ENCODE assay signal across 1 cellular context in the genomic region with DNA sequence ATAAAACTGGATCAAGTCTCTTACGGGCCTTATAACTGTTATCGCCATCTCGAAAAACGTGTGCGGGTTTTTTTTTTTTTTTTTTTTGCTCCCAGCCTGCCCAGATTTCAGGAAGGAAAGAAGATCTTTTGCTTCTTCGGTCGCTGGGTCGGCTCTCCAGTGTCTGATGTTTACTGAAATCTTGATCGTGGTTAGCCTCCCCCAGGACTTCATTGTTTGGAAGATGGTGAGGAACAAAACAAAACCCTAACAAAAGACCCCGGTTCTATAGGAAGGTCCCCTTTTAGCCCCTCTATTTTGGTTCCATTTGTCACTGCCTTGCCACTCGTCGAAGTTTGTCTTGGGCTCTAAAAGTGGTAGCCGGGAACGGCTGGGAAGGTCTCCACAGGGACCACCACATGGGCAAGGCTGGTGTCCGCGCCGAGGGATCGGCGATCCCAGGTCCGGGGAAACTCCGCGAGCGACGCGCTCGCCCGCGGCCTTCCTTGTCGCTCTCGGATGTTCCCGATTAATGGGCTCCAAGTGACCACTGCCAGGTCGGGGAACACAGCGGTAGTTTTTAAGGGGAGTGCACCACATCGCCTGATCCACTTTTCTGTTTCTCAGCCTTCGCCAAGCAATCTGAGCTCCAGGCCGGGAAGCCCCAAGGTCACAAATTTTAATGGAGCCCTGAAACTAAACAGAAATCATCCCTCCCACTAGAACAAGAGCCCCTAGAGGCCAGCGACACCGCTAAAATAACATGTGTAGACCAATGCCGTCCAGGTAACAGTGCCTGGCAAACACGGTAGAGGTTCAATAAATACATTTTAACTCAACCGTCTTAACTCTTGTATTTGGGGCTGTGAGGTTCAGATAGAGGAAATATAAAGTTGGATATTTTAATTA.
A peak's percentile ranks its signal among the peaks of the same experiment; 100 is the strongest.
TF ChIP-seq lines count a peak whose summit lies in the region.

No MANE protein-coding gene starts in this region.

TF ChIP-seq in WTC11, 78 proteins besides CTCF, POLR2A, EP300 and RAD21 (continued from another document and continues in another):
- TF ChIP-seq, protein P1, sequence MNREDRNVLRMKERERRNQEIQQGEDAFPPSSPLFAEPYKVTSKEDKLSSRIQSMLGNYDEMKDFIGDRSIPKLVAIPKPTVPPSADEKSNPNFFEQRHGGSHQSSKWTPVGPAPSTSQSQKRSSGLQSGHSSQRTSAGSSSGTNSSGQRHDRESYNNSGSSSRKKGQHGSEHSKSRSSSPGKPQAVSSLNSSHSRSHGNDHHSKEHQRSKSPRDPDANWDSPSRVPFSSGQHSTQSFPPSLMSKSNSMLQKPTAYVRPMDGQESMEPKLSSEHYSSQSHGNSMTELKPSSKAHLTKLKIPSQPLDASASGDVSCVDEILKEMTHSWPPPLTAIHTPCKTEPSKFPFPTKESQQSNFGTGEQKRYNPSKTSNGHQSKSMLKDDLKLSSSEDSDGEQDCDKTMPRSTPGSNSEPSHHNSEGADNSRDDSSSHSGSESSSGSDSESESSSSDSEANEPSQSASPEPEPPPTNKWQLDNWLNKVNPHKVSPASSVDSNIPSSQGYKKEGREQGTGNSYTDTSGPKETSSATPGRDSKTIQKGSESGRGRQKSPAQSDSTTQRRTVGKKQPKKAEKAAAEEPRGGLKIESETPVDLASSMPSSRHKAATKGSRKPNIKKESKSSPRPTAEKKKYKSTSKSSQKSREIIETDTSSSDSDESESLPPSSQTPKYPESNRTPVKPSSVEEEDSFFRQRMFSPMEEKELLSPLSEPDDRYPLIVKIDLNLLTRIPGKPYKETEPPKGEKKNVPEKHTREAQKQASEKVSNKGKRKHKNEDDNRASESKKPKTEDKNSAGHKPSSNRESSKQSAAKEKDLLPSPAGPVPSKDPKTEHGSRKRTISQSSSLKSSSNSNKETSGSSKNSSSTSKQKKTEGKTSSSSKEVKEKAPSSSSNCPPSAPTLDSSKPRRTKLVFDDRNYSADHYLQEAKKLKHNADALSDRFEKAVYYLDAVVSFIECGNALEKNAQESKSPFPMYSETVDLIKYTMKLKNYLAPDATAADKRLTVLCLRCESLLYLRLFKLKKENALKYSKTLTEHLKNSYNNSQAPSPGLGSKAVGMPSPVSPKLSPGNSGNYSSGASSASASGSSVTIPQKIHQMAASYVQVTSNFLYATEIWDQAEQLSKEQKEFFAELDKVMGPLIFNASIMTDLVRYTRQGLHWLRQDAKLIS (CRISPR knock-in tag; IDR thresholded peaks at IDR 0.05; ENCODE audit: borderline replicate concordance), result no peak
- no peak for TF ChIP-seq TP53 (CRISPR knock-in tag; IDR thresholded peaks at IDR 0.05)
- TF ChIP-seq, protein P2, sequence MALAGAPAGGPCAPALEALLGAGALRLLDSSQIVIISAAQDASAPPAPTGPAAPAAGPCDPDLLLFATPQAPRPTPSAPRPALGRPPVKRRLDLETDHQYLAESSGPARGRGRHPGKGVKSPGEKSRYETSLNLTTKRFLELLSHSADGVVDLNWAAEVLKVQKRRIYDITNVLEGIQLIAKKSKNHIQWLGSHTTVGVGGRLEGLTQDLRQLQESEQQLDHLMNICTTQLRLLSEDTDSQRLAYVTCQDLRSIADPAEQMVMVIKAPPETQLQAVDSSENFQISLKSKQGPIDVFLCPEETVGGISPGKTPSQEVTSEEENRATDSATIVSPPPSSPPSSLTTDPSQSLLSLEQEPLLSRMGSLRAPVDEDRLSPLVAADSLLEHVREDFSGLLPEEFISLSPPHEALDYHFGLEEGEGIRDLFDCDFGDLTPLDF (CRISPR knock-in tag; IDR thresholded peaks at IDR 0.05), result no peak
- no peak for TF ChIP-seq ZNF317 (CRISPR knock-in tag; IDR thresholded peaks at IDR 0.05; ENCODE audit: borderline replicate concordance, low read depth)
- TF ChIP-seq GRHL2 (CRISPR knock-in tag; IDR thresholded peaks at IDR 0.05; ENCODE audit: insufficient replicate concordance, severe bottlenecking), result no peak
- no peak for TF ChIP-seq FOXK1 (CRISPR knock-in tag; IDR thresholded peaks at IDR 0.05)
- no peak for TF ChIP-seq TCF7 (CRISPR knock-in tag; IDR thresholded peaks at IDR 0.05; ENCODE audit: low read depth)
- TF ChIP-seq, protein P3, sequence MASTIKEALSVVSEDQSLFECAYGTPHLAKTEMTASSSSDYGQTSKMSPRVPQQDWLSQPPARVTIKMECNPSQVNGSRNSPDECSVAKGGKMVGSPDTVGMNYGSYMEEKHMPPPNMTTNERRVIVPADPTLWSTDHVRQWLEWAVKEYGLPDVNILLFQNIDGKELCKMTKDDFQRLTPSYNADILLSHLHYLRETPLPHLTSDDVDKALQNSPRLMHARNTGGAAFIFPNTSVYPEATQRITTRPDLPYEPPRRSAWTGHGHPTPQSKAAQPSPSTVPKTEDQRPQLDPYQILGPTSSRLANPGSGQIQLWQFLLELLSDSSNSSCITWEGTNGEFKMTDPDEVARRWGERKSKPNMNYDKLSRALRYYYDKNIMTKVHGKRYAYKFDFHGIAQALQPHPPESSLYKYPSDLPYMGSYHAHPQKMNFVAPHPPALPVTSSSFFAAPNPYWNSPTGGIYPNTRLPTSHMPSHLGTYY (CRISPR knock-in tag; IDR thresholded peaks at IDR 0.05), result no peak
- no peak for TF ChIP-seq GABPB1 (CRISPR knock-in tag; IDR thresholded peaks at IDR 0.05)
- no peak for TF ChIP-seq CREB1 (CRISPR knock-in tag; IDR thresholded peaks at IDR 0.05)
- TF ChIP-seq ZNF121 (CRISPR knock-in tag; IDR thresholded peaks at IDR 0.05), result no peak
- no peak for TF ChIP-seq NR3C1 (CRISPR knock-in tag; conservative IDR thresholded peaks at IDR 0.05; ENCODE audit: low read depth)
- no peak for TF ChIP-seq ZNF219 (CRISPR knock-in tag; IDR thresholded peaks at IDR 0.05; ENCODE audit: borderline replicate concordance)
- TF ChIP-seq, protein P4, sequence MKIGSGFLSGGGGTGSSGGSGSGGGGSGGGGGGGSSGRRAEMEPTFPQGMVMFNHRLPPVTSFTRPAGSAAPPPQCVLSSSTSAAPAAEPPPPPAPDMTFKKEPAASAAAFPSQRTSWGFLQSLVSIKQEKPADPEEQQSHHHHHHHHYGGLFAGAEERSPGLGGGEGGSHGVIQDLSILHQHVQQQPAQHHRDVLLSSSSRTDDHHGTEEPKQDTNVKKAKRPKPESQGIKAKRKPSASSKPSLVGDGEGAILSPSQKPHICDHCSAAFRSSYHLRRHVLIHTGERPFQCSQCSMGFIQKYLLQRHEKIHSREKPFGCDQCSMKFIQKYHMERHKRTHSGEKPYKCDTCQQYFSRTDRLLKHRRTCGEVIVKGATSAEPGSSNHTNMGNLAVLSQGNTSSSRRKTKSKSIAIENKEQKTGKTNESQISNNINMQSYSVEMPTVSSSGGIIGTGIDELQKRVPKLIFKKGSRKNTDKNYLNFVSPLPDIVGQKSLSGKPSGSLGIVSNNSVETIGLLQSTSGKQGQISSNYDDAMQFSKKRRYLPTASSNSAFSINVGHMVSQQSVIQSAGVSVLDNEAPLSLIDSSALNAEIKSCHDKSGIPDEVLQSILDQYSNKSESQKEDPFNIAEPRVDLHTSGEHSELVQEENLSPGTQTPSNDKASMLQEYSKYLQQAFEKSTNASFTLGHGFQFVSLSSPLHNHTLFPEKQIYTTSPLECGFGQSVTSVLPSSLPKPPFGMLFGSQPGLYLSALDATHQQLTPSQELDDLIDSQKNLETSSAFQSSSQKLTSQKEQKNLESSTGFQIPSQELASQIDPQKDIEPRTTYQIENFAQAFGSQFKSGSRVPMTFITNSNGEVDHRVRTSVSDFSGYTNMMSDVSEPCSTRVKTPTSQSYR (CRISPR knock-in tag; IDR thresholded peaks at IDR 0.05), result no peak
- TF ChIP-seq, protein P5, sequence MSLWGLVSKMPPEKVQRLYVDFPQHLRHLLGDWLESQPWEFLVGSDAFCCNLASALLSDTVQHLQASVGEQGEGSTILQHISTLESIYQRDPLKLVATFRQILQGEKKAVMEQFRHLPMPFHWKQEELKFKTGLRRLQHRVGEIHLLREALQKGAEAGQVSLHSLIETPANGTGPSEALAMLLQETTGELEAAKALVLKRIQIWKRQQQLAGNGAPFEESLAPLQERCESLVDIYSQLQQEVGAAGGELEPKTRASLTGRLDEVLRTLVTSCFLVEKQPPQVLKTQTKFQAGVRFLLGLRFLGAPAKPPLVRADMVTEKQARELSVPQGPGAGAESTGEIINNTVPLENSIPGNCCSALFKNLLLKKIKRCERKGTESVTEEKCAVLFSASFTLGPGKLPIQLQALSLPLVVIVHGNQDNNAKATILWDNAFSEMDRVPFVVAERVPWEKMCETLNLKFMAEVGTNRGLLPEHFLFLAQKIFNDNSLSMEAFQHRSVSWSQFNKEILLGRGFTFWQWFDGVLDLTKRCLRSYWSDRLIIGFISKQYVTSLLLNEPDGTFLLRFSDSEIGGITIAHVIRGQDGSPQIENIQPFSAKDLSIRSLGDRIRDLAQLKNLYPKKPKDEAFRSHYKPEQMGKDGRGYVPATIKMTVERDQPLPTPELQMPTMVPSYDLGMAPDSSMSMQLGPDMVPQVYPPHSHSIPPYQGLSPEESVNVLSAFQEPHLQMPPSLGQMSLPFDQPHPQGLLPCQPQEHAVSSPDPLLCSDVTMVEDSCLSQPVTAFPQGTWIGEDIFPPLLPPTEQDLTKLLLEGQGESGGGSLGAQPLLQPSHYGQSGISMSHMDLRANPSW (CRISPR knock-in tag; conservative IDR thresholded peaks at IDR 0.05; ENCODE audit: low read depth), result no peak
- TF ChIP-seq, protein P6, sequence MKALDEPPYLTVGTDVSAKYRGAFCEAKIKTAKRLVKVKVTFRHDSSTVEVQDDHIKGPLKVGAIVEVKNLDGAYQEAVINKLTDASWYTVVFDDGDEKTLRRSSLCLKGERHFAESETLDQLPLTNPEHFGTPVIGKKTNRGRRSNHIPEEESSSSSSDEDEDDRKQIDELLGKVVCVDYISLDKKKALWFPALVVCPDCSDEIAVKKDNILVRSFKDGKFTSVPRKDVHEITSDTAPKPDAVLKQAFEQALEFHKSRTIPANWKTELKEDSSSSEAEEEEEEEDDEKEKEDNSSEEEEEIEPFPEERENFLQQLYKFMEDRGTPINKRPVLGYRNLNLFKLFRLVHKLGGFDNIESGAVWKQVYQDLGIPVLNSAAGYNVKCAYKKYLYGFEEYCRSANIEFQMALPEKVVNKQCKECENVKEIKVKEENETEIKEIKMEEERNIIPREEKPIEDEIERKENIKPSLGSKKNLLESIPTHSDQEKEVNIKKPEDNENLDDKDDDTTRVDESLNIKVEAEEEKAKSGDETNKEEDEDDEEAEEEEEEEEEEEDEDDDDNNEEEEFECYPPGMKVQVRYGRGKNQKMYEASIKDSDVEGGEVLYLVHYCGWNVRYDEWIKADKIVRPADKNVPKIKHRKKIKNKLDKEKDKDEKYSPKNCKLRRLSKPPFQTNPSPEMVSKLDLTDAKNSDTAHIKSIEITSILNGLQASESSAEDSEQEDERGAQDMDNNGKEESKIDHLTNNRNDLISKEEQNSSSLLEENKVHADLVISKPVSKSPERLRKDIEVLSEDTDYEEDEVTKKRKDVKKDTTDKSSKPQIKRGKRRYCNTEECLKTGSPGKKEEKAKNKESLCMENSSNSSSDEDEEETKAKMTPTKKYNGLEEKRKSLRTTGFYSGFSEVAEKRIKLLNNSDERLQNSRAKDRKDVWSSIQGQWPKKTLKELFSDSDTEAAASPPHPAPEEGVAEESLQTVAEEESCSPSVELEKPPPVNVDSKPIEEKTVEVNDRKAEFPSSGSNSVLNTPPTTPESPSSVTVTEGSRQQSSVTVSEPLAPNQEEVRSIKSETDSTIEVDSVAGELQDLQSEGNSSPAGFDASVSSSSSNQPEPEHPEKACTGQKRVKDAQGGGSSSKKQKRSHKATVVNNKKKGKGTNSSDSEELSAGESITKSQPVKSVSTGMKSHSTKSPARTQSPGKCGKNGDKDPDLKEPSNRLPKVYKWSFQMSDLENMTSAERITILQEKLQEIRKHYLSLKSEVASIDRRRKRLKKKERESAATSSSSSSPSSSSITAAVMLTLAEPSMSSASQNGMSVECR (CRISPR knock-in tag; IDR thresholded peaks at IDR 0.05; ENCODE audit: borderline replicate concordance), result 0 out of 2 replicates have a peak, but pooled peaks have one; percentile 39
- 0 out of 2 replicates have a peak, but pooled peaks have one; percentile 22 for TF ChIP-seq JAZF1 (CRISPR knock-in tag; IDR thresholded peaks at IDR 0.05)
- no peak for TF ChIP-seq TEAD4 (CRISPR knock-in tag; IDR thresholded peaks at IDR 0.05)
- TF ChIP-seq, protein P7, sequence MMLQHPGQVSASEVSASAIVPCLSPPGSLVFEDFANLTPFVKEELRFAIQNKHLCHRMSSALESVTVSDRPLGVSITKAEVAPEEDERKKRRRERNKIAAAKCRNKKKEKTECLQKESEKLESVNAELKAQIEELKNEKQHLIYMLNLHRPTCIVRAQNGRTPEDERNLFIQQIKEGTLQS (CRISPR knock-in tag; conservative IDR thresholded peaks at IDR 0.05), result no peak
- TF ChIP-seq ELF4 (CRISPR knock-in tag; IDR thresholded peaks at IDR 0.05; ENCODE audit: low read depth), result no peak
- TF ChIP-seq ETV6 (CRISPR knock-in tag; IDR thresholded peaks at IDR 0.05), result 0 out of 2 replicates have a peak, but pooled peaks have one; percentile 18
- no peak for TF ChIP-seq ZNF423 (CRISPR knock-in tag; IDR thresholded peaks at IDR 0.05)
- no peak for TF ChIP-seq SMAD3 (CRISPR knock-in tag; IDR thresholded peaks at IDR 0.05; ENCODE audit: borderline replicate concordance)
- no peak for TF ChIP-seq ATF1 (CRISPR knock-in tag; IDR thresholded peaks at IDR 0.05)
- TF ChIP-seq, protein P8, sequence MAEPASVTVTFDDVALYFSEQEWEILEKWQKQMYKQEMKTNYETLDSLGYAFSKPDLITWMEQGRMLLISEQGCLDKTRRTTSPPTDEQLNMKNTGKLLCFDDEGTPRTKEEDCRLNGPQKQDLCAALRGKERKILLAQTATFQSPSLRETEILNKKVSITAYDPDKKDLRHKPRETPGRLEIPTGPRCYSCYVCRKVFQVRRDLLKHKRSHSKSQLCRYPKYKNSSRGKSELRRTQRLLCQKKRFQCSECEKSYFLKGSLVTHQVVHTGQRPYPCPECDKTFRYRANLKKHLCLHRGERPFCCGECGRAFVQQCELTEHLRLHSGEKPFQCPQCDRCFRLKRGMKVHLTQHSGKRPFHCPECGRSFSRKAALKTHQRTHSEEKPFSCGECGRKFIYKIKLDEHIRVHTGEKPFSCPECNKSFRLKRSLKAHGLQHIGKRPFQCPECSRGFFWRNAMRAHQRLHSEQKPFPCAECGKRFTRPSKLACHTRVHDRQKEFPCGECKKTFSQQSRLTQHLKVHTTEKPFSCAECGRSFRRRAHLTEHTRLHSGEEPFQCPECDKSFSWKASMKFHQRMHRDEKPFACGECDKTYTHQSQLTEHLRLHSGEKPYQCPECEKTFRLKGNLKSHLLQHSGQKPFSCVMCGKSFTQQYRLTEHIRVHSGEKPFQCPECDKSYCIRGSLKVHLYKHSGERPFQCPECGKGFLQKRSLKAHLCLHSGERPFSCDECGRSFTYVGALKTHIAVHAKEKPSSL (CRISPR knock-in tag; conservative IDR thresholded peaks at IDR 0.05), result no peak
- TF ChIP-seq, protein P9, sequence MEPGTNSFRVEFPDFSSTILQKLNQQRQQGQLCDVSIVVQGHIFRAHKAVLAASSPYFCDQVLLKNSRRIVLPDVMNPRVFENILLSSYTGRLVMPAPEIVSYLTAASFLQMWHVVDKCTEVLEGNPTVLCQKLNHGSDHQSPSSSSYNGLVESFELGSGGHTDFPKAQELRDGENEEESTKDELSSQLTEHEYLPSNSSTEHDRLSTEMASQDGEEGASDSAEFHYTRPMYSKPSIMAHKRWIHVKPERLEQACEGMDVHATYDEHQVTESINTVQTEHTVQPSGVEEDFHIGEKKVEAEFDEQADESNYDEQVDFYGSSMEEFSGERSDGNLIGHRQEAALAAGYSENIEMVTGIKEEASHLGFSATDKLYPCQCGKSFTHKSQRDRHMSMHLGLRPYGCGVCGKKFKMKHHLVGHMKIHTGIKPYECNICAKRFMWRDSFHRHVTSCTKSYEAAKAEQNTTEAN (CRISPR knock-in tag; IDR thresholded peaks at IDR 0.05), result no peak
- TF ChIP-seq RELA (CRISPR knock-in tag; IDR thresholded peaks at IDR 0.05; ENCODE audit: borderline replicate concordance), result no peak
- TF ChIP-seq TEAD1 (CRISPR knock-in tag; IDR thresholded peaks at IDR 0.05), result no peak
